Comparison of ENCODE assay signal across 25 cellular contexts in genomic region chr3:11727207-11727606, GRCh38.
"Had no signal": no experiment of that assay in that cellular context is flagged by ENCODE, and none has a peak within 500 bp of the region (broad histone marks: within the 10 kb centered on the region; RNA-seq: fewer than 3 reads in every experiment).

No MANE protein-coding gene starts in this region.

- H3K27ac Mint-ChIP-seq: activated naive CD8-positive, alpha-beta T cell; activated T-cell treated with anti-CD3 and anti-CD28 coated beads, Interleukin-2, amount 50 U/mL, for 24 hours; activated T-helper 2 cell treated with anti-CD3 and anti-CD28 coated beads, Interferon-gamma antibody, Interleukin-2, Interleukin-4, amounts not matched to agents 10 μg/mL and 5 μg/mL and 100 μg/mL, durations not matched to agents 14 hours and 24 hours and 36 hours; natural killer cell treated with Interleukin-12 subunit alpha and Interleukin-12 subunit beta and Interleukin-15 and Interleukin-18, amount 100 ng/mL, for 72 hours; stimulated activated naive CD8-positive, alpha-beta T cell treated with anti-CD3 and anti-CD28 coated beads, Interleukin-15, amount 100 ng/mL, for 72 hours; T-helper 1 cell treated with Interleukin-12 subunit alpha and Interleukin-12 subunit beta and Interleukin-4 antibody, amounts not matched to agents 30 μg/mL and 1 μg/mL, for 36 hours; WTC11 had no signal

- H3K4me3 ChIP-seq: adrenal gland, ascending aorta, esophagus muscularis mucosa, prostate gland, tibial artery had no signal

- H3K27me3 ChIP-seq: adrenal gland, ascending aorta, esophagus muscularis mucosa, tibial artery had no signal

- H3K36me3 Mint-ChIP-seq: activated naive CD8-positive, alpha-beta T cell; natural killer cell treated with Interleukin-12 subunit alpha and Interleukin-12 subunit beta and Interleukin-15 and Interleukin-18, amount 100 ng/mL, for 72 hours; WTC11 had no signal

- H3K4me1 ChIP-seq: adrenal gland, ascending aorta, esophagus muscularis mucosa, prostate gland, tibial artery had no signal

- H3K9me3 Mint-ChIP-seq: activated T-cell treated with anti-CD3 and anti-CD28 coated beads, Interleukin-2, amount 50 U/mL, for 24 hours; activated T-helper 2 cell treated with anti-CD3 and anti-CD28 coated beads, Interferon-gamma antibody, Interleukin-2, Interleukin-4, amounts not matched to agents 10 μg/mL and 5 μg/mL and 100 μg/mL, durations not matched to agents 14 hours and 24 hours and 36 hours; natural killer cell treated with Interleukin-12 subunit alpha and Interleukin-12 subunit beta and Interleukin-15 and Interleukin-18, amount 100 ng/mL, for 72 hours; stimulated activated naive CD8-positive, alpha-beta T cell treated with anti-CD3 and anti-CD28 coated beads, Interleukin-15, amount 100 ng/mL, for 72 hours; T-helper 1 cell treated with Interleukin-12 subunit alpha and Interleukin-12 subunit beta and Interleukin-4 antibody, amounts not matched to agents 30 μg/mL and 1 μg/mL, for 36 hours; WTC11 had no signal

- H3K4me3 Mint-ChIP-seq: activated naive CD8-positive, alpha-beta T cell; activated T-cell treated with anti-CD3 and anti-CD28 coated beads, Interleukin-2, amount 50 U/mL, for 24 hours; natural killer cell treated with Interleukin-12 subunit alpha and Interleukin-12 subunit beta and Interleukin-15 and Interleukin-18, amount 100 ng/mL, for 72 hours; stimulated activated naive CD8-positive, alpha-beta T cell treated with anti-CD3 and anti-CD28 coated beads, Interleukin-15, amount 100 ng/mL, for 72 hours; T-helper 1 cell treated with Interleukin-12 subunit alpha and Interleukin-12 subunit beta and Interleukin-4 antibody, amounts not matched to agents 30 μg/mL and 1 μg/mL, for 36 hours; WTC11 had no signal

- DNase-seq: activated CD4-positive, alpha-beta T cell treated with anti-CD3 and anti-CD28 coated beads, Interleukin-2, amount 50 U/mL, for 4 hours; activated CD8-positive, alpha-beta memory T cell treated with anti-CD3 and anti-CD28 coated beads for 24 hours; activated CD8-positive, alpha-beta memory T cell treated with anti-CD3 and anti-CD28 coated beads, Interleukin-2, amount 50 U/mL, for 4 hours; activated naive CD4-positive, alpha-beta T cell; activated T-cell treated with anti-CD3 and anti-CD28 coated beads, Interleukin-2, amount 50 U/mL, for 24 hours; adrenal gland; brain microvascular endothelial cell; central memory CD4-positive, alpha-beta T cell; effector memory CD4-positive, alpha-beta T cell; foreskin melanocyte; kidney glomerular epithelial cell; left ventricle myocardium superior; mammary epithelial cell; stimulated activated CD4-positive, alpha-beta T cell treated with anti-CD3 and anti-CD28 coated beads, Interleukin-4, amount 100 ng/mL, for 24 hours; stimulated activated naive CD8-positive, alpha-beta T cell treated with anti-CD3 and anti-CD28 coated beads, Interleukin-15, amount 100 ng/mL, for 72 hours; T1000 had no signal

- ATAC-seq: left ventricle myocardium superior; natural killer cell treated with Interleukin-12 subunit alpha and Interleukin-12 subunit beta and Interleukin-15 and Interleukin-18, amount 100 ng/mL, for 72 hours; stimulated activated naive CD8-positive, alpha-beta T cell treated with anti-CD3 and anti-CD28 coated beads, Interleukin-15, amount 100 ng/mL, for 72 hours; WTC11 had no signal

- H3K9me3 ChIP-seq: adrenal gland, ascending aorta, esophagus muscularis mucosa, prostate gland, tibial artery had no signal

- H3K27ac ChIP-seq: adrenal gland, ascending aorta, brain microvascular endothelial cell, esophagus muscularis mucosa, prostate gland, tibial artery had no signal

- H3K36me3 ChIP-seq: adrenal gland, ascending aorta, brain microvascular endothelial cell, esophagus muscularis mucosa, prostate gland, tibial artery had no signal
